ENCODE assay signal across 11 cellular contexts in the genomic region with DNA sequence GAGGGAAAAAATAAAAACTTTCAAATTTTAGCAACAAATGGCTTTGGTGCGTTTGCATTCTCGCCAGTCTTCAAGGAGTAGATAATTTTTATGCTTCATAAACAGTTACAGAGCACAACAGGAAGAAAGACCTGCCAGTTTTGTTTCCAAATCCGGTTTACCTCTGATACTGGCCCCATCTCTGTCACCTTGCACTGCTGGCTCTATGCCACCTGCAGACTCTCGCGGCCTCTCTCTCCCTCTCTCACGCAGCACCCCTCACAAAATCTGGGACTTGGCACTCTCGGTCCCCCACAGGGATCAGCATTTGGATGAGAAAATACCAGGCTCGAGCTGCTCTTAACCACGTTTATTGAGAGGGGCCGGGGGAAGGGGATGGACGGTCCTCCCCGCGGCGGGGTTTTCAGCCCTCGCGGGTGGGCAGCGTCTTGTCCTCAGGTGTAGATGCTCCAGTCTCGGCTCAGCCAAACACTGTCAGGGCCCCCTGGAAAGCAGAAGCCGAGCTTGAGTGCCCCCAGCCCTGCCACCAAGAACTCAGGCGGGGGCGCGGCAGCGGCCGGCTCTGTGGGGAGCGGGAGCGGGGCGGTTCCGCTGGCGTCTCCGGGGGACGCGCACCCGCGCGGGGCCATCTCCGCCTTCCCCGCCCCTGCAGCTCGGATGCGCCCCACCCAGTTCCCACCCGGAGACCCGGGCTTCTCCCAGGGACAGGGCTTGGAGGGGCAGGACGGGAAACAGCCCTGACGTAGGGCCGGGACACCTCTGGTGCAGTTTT. TPM values are rescaled to one million over a fixed set of nuclear protein-coding genes. Genes with fewer than 3 reads are reported as not detected.
DNase-seq lines count a peak whose midpoint lies in the region; ATAC-seq and TF ChIP-seq lines count a peak whose summit lies in the region.
"Had no signal": no experiment of that assay in that cellular context is flagged by ENCODE, and none has a peak within 500 bp of the region (broad histone marks: within the 10 kb centered on the region; RNA-seq: fewer than 3 reads in every experiment).

No MANE protein-coding gene starts in this region.

- no peak for TF ChIP-seq CTCF in Panc1 (IDR thresholded peaks at IDR 0.05)

- no TSS peak for BruUV-seq in Panc1 (replicated peaks; lab: Mats Ljungman, UMichigan)

- WGBS in iPS DF 6.9 (ENCODE audit: insufficient coverage, insufficient read length), result no CpG with 5 or more reads among the region's 44 CpGs

- H2AFZ ChIP-seq in Karpas-422 (ENCODE audit: low read length), result no peak overlapping the region

- H3K9me2 ChIP-seq in Karpas-422 (replicated peaks; ENCODE audit: insufficient read depth, low read length), result no peaks in the 10 kb centered on the region

- H3K4me3 ChIP-seq in Panc1 (ENCODE audit: low read depth in 2 of 2, low read length in 2 of 2), result peak overlapping the region; percentile 9 to 25; a peak in 2 of 4 replicates
- peak overlapping the region; percentile 24; the same call in 1 of the 2 replicates for H3K4me3 ChIP-seq in iPS DF 6.9 (ENCODE audit: low read length)
- peak overlapping the region; percentile 18 for H3K4me3 ChIP-seq in skeletal muscle cell (ENCODE audit: low read depth, low read length)
- H3K4me3 ChIP-seq in HAP-1, result no peak overlapping the region
- no peak overlapping the region for H3K4me3 ChIP-seq in Karpas-422 (ENCODE audit: low read length)

- no peaks in the 10 kb centered on the region for H3K4me1 ChIP-seq in Panc1 (ENCODE audit: control insufficient read depth, insufficient read depth, low read length)
- H3K4me1 ChIP-seq in iPS DF 6.9 (ENCODE audit: control insufficient read depth, insufficient read depth, low read length), result no peaks in the 10 kb centered on the region
- H3K4me1 ChIP-seq in HAP-1, result no peaks in the 10 kb centered on the region
- no peaks in the 10 kb centered on the region for H3K4me1 ChIP-seq in Karpas-422 (ENCODE audit: low read length)

- POLR2A ChIA-PET in Panc1 (lab: Charles Lee), result no interaction called here

- H4K20me1 ChIP-seq in Karpas-422 (ENCODE audit: insufficient read depth, low read depth, low read length), result no peaks in the 10 kb centered on the region

- peaks cover 2% of the 10 kb centered on the region for H3K27me3 ChIP-seq in Panc1 (ENCODE audit: control insufficient read depth, insufficient read depth, low read length)
- H3K27me3 ChIP-seq in iPS DF 6.9 (ENCODE audit: control insufficient read depth, insufficient read depth, low read length), result peaks cover 27% of the 10 kb centered on the region
- no peaks in the 10 kb centered on the region; the same call in 1 of the 2 replicates for H3K27me3 ChIP-seq in HAP-1 (ENCODE audit: low read depth)
- no peaks in the 10 kb centered on the region for H3K27me3 ChIP-seq in Karpas-422 (ENCODE audit: low read length)

- H3K4me2 ChIP-seq in Karpas-422 (ENCODE audit: low read depth, low read length, poor library complexity, severe bottlenecking), result no peak overlapping the region

- H3K9me3 ChIP-seq in Panc1 (ENCODE audit: control insufficient read depth, insufficient read depth, low read depth, low read length), result no peaks in the 10 kb centered on the region
- no peaks in the 10 kb centered on the region for H3K9me3 ChIP-seq in iPS DF 6.9 (ENCODE audit: control insufficient read depth, insufficient read depth, low read length)
- H3K9me3 ChIP-seq in HAP-1, result no peaks in the 10 kb centered on the region
- no peaks in the 10 kb centered on the region for H3K9me3 ChIP-seq in Karpas-422 (ENCODE audit: low read length)

- intact Hi-C loops in Panc1 (cut with micrococcal nuclease; ENCODE audit: unreplicated experiment), result no loop called here

- H3K79me2 ChIP-seq in Karpas-422 (ENCODE audit: low read length), result no peaks in the 10 kb centered on the region

- CTCF ChIA-PET in Panc1 (lab: Charles Lee), result no interaction called here

- H3K27ac ChIP-seq in Panc1 (ENCODE audit: low read length) (no peak overlapping the region), iPS DF 6.9 (ENCODE audit: low read length) (no peak overlapping the region), Karpas-422 (ENCODE audit: low read length) (no peak overlapping the region)

- H3K9ac ChIP-seq in Karpas-422 (ENCODE audit: low read length), result no peak overlapping the region

- DNase-seq in NCI-H2196 treated with DMSO at 0.1 percent for 48 hours (lab: John Stamatoyannopoulos, UW; ENCODE audit: unreplicated experiment) (peak; percentile 10), NCI-H2196 (lab: John Stamatoyannopoulos, UW; ENCODE audit: unreplicated experiment) (no peak), Panc1 (ENCODE audit: low read depth, low spot score) (no peak), iPS DF 6.9 (ENCODE audit: low read depth, low spot score) (no peak), skeletal muscle cell (ENCODE audit: low read depth) (no peak), HAP-1 (ENCODE audit: low spot score in 2 of 2) (no peak), Karpas-422 (no peak)
- DNase-seq: activated gamma-delta T cell treated with Interleukin-2 at 50 U/mL for 16 hours, T-helper 9 cell had no signal

- H3K36me3 ChIP-seq in Panc1 (ENCODE audit: control insufficient read depth, insufficient read depth, low read length) (no peaks in the 10 kb centered on the region), iPS DF 6.9 (ENCODE audit: control insufficient read depth, insufficient read depth, low read length) (no peaks in the 10 kb centered on the region), HAP-1 (replicated peaks) (no peaks in the 10 kb centered on the region), Karpas-422 (ENCODE audit: insufficient read depth, low read length) (no peaks in the 10 kb centered on the region)

- ATAC-seq in Panc1 (no peak), HG02970 (IDR thresholded peaks at IDR 0.05; ENCODE audit: low FRiP score, unreplicated experiment) (no peak)

- in situ Hi-C loops in Panc1 (cut with HindIII; ENCODE audit: low pct_unique_long_range_greater_than_20kb, low sequenced_read_pairs), result no loop called here
- in situ Hi-C loops in HAP-1 (cut with MboI; ENCODE audit: low sequenced_read_pairs), result no loop called here

RNA-seq across cellular contexts. Expression of gene SCGB3A1, which starts 1.3 kb away (rescaled TPM):
- total RNA-seq in Panc1 (2021; ENCODE audit: unreplicated experiment), result not detected
- not detected for polyA plus RNA-seq in Panc1 (2012; ENCODE audit: insufficient read length)
- total RNA-seq in Karpas-422 (2014; rRNA removed; shearing (Covaris generic); ENCODE audit: low replicate concordance), result not detected in 2 replicates
- total RNA-seq: subcutaneous adipose tissue had no signal

RNA-seq across cellular contexts. Expression of gene FLT4, which starts 59.4 kb away (rescaled TPM):
- total RNA-seq in Panc1 (2021; ENCODE audit: unreplicated experiment), result 0.44 TPM
- polyA plus RNA-seq in Panc1 (2012; ENCODE audit: insufficient read length), result 1.5 TPM
- total RNA-seq in Karpas-422 (2014; rRNA removed; shearing (Covaris generic); ENCODE audit: low replicate concordance), result not detected in 2 replicates

Comparison
In these comparisons a context has a peak if more than half of its experiments do, and no peak if none do; other contexts are left out.
1. H3K4me3 ChIP-seq: peak in Panc1 (2 of 2), iPS DF 6.9 (single experiment) and skeletal muscle cell (single experiment); none in HAP-1 (single experiment) and Karpas-422 (single experiment).